1 cellular context compared by ENCODE assay signal in the genomic region with DNA sequence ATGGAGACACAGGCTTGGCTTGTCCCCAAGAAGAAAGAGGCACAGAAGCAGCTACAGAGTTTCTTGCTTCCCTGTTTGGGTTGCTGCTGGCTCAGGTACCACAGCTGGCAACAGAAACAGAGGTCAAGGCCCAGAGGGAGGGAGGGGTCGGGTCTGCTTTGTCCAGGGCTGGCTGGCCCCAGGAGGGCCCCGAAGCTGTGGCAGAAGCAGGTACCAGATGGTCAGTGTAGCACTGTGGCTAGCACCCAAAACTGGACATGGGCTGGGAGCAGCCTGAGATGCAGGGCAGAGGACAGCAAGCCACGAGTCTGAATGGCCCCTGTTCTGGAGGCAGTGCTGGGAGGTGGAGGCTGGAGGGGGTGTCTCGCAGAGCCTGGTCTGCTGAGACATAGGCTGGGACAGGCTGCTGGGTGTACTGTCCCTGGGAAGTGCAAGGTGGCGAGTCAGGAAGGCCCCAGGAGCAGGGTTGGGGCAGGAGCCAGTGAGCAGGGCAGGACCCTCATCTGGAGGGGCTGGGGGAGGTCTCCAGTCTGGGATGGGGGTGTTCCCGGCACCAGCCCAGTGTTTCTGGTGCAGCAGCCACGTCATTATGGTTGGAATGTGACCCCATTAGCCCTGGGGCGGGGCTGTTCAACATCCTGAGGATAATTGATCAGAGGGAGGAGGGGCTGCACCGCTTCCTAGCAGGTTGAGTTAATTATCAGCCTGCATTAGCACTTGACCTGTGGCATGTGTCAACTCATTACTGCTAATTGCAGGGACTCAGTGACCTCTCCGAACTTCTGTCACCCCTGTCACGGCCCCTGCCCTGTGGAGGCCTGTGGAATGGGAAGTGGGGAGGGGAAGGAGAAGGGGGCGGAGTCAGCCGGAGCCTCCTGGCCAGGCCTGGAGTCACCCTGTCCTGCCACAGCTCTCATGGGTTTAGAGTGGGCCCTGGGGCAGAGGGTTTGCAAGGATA.
TF ChIP-seq lines count a peak whose summit lies in the region.

No MANE protein-coding gene starts in this region.

TF ChIP-seq in endothelial cell of umbilical vein, 7 proteins besides CTCF, POLR2A, EP300 and RAD21:
- peak; percentile 50 for TF ChIP-seq FOS (IDR thresholded peaks at IDR 0.05; ENCODE audit: borderline replicate concordance, insufficient read depth, low read length)
- no peak for TF ChIP-seq JUN (IDR thresholded peaks at IDR 0.05; ENCODE audit: borderline replicate concordance, insufficient read depth, insufficient read length, low read depth)
- no peak for TF ChIP-seq MYC (IDR thresholded peaks at IDR 0.05; ENCODE audit: low read depth, low read length)
- no peak for TF ChIP-seq POLR2AphosphoS5 (IDR thresholded peaks at IDR 0.05; ENCODE audit: insufficient read depth, low read depth, low read length)
